Comparison of ENCODE assay signal across 9 cellular contexts in the genomic region with DNA sequence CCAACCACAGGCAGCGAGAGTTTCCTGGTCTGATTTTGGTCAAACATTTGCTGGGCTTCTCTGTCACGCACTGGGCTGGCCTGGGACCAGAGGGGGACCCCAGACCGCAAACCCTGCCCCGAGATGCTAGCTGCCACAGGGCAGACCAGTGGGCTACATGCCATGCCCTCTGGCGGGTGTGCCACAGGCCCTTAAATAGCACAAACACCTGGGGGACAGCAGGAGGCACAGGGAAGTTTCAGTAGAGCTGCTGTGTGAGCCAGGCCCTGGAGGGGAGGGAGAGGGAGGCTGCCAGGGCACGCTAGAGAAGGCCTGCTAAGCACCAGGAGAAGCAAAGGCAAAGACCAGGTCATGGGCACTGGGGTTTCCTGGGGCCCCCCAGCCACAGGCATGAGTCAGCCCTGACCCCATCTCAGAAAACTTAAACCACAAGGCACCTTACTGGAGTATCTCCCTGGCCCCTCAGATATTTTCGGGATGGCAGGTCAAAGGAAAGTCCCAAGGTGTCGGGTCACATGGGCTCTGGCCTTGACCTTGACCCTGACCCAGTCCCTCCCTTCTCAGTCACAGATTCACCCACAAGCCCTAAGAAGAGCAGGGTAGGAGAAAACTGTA. TPM values are rescaled to one million over a fixed set of nuclear protein-coding genes. Genes with fewer than 3 reads are reported as not detected.
A peak's percentile ranks its signal among the peaks of the same experiment; 100 is the strongest.
DNase-seq lines count a peak whose midpoint lies in the region; ATAC-seq, FAIRE-seq and TF ChIP-seq lines count a peak whose summit lies in the region.
"Had no signal": no experiment of that assay in that cellular context is flagged by ENCODE, and none has a peak within 500 bp of the region (broad histone marks: within the 10 kb centered on the region; RNA-seq: fewer than 3 reads in every experiment).

No MANE protein-coding gene starts in this region.

- H3K4me3 ChIP-seq in H7 (ENCODE audit: insufficient read depth, low read depth, low read length) (no peak overlapping the region), kidney (ENCODE audit: low read length in 2 of 2) (no peak overlapping the region)
- H3K4me3 ChIP-seq: tibial artery had no signal

- no peaks in the 10 kb centered on the region for H3K27me3 ChIP-seq in H7 (ENCODE audit: control insufficient read depth, insufficient read depth, low read length)
- H3K27me3 ChIP-seq: tibial artery had no signal

- H3K9me3 ChIP-seq in kidney (ENCODE audit: control insufficient read depth in 1 of 2, low read length in 2 of 2) = no peaks in the 10 kb centered on the region
- H3K9me3 ChIP-seq: tibial artery had no signal

- H3K27me3 Mint-ChIP-seq in activated CD4-positive, alpha-beta T cell treated with anti-CD3 and anti-CD28 coated beads, Interleukin-2, amount 10 ng/mL, durations not matched to agents 24 days and 14 days = no peaks in the 10 kb centered on the region

- FAIRE-seq in GM12891 (lab: Jason Lieb, UNC) (peak; percentile 9), kidney (lab: Jason Lieb, UNC) (no peak), urothelium cell line (lab: Jason Lieb, UNC) (no peak)

- TF ChIP-seq POLR2A in GM12891 (IDR thresholded peaks at IDR 0.05; ENCODE audit: low read depth, low read length) = no peak
- no peak for TF ChIP-seq POLR2A in GM18505 (IDR thresholded peaks at IDR 0.05; ENCODE audit: borderline replicate concordance, extremely low read depth, insufficient read depth, insufficient read length)

- no peaks in the 10 kb centered on the region for H3K9me3 Mint-ChIP-seq in activated CD4-positive, alpha-beta T cell treated with anti-CD3 and anti-CD28 coated beads, Interleukin-2, amount 10 ng/mL, durations not matched to agents 24 days and 14 days

- H3K9ac ChIP-seq in kidney (ENCODE audit: low read length in 2 of 2) = peak overlapping the region in 1 of 2 donors; percentile 35

- intact Hi-C loops in kidney (cut with DNase I) = no loop called here
- intact Hi-C loops in activated CD4-positive, alpha-beta T cell treated with anti-CD3 and anti-CD28 coated beads, Interleukin-2, amount 10 ng/mL, durations not matched to agents 24 days and 14 days (cut with micrococcal nuclease) = no loop called here

- H3K27ac Mint-ChIP-seq in activated CD4-positive, alpha-beta T cell treated with anti-CD3 and anti-CD28 coated beads, Interleukin-2, amount 10 ng/mL, durations not matched to agents 24 days and 14 days = no peak overlapping the region

- H3K27ac ChIP-seq in kidney (ENCODE audit: low read depth in 2 of 2, low read length in 2 of 2) = peak overlapping the region; percentile 73 to 74

- H3K4me1 ChIP-seq in kidney (ENCODE audit: control insufficient read depth in 1 of 2, insufficient read depth in 1 of 2, low read depth in 1 of 2, low read length in 2 of 2) = peaks cover 23 to 31% of the 10 kb centered on the region in 2 donors

- no peak for TF ChIP-seq CTCF in kidney (IDR thresholded peaks at IDR 0.05; ENCODE audit: borderline replicate concordance, extremely low read depth, insufficient read depth)

- peaks cover 5% of the 10 kb centered on the region for H3K36me3 Mint-ChIP-seq in activated CD4-positive, alpha-beta T cell treated with anti-CD3 and anti-CD28 coated beads, Interleukin-2, amount 10 ng/mL, durations not matched to agents 24 days and 14 days (ENCODE audit: low read depth)

- H3K4me3 Mint-ChIP-seq in activated CD4-positive, alpha-beta T cell treated with anti-CD3 and anti-CD28 coated beads, Interleukin-2, amount 10 ng/mL, durations not matched to agents 24 days and 14 days = no peak overlapping the region

- H3K36me3 ChIP-seq in H7 (replicated peaks; ENCODE audit: control insufficient read depth, insufficient read depth, low read length) (no peaks in the 10 kb centered on the region), kidney (ENCODE audit: control insufficient read depth in 1 of 2, insufficient read depth in 2 of 2, low read length in 2 of 2) (no peaks in the 10 kb centered on the region)
- H3K36me3 ChIP-seq: tibial artery had no signal

- DNase-seq in GM12891 (ENCODE audit: insufficient read length, low spot score) (no peak), H7 (peak; percentile 66), RPMI7951 (ENCODE audit: low read depth) (peak; percentile 48), kidney (peak; percentile 73), NCI-H2227 (lab: John Stamatoyannopoulos, UW; ENCODE audit: unreplicated experiment) (no peak), urothelium cell line (ENCODE audit: low spot score) (no peak)
- DNase-seq in activated CD4-positive, alpha-beta T cell treated with anti-CD3 and anti-CD28 coated beads, Interleukin-2, amount 10 ng/mL, durations not matched to agents 24 days and 14 days = no peak
- DNase-seq: tibial artery had no signal

- peaks cover 21% of the 10 kb centered on the region for H3K4me1 Mint-ChIP-seq in activated CD4-positive, alpha-beta T cell treated with anti-CD3 and anti-CD28 coated beads, Interleukin-2, amount 10 ng/mL, durations not matched to agents 24 days and 14 days

- ATAC-seq in GM18505 (IDR thresholded peaks at IDR 0.05; ENCODE audit: unreplicated experiment) = no peak

TF ChIP-seq in GM12891, 5 proteins besides CTCF, POLR2A, EP300 and RAD21:
- no peak for TF ChIP-seq SPI1 (IDR thresholded peaks at IDR 0.05; ENCODE audit: low read depth, low read length)
- no peak for TF ChIP-seq PAX5 (IDR thresholded peaks at IDR 0.05; ENCODE audit: insufficient read depth, low read length, severe bottlenecking)
- TF ChIP-seq POLR2AphosphoS5 (IDR thresholded peaks at IDR 0.05; ENCODE audit: low read depth, low read length) = no peak
- no peak for TF ChIP-seq TAF1 (IDR thresholded peaks at IDR 0.05; ENCODE audit: low read depth, low read length)

RNA-seq across cellular contexts. Expression of gene ITPK1, which starts 29.2 kb away (rescaled TPM):
- polyA plus RNA-seq in GM12891 (2012; ENCODE audit: low read depth, missing spikeins) = 22.4 TPM
- total RNA-seq in H7 (2014; rRNA removed; shearing (Covaris generic)) = 75.1 and 92.1 TPM in 2 replicates
- 7.7 and 14.0 TPM in 2 replicates for total RNA-seq in RPMI7951 (2014; rRNA removed; shearing (Covaris generic))
- total RNA-seq in kidney = 92.0 TPM
- polyA plus RNA-seq in kidney (ENCODE audit: insufficient read depth, low read depth, low replicate concordance) = 43.6 TPM
- 71.0 and 73.9 TPM in 2 replicates for total RNA-seq in activated CD4-positive, alpha-beta T cell treated with anti-CD3 and anti-CD28 coated beads, Interleukin-2, amount 10 ng/mL, durations not matched to agents 24 days and 14 days

Comparison
In these comparisons a context has a peak if more than half of its experiments do, and no peak if none do; other contexts are left out.
1. DNase-seq: peak in H7 (single experiment), RPMI7951 (single experiment) and kidney (single experiment); none in GM12891 (single experiment), NCI-H2227 (single experiment), activated CD4-positive, alpha-beta T cell treated with anti-CD3 and anti-CD28 coated beads, Interleukin-2, amount 10 ng/mL, durations not matched to agents 24 days and 14 days (single experiment) and urothelium cell line (single experiment).